Comparison of ENCODE assay signal across 22 cellular contexts in the genomic region with DNA sequence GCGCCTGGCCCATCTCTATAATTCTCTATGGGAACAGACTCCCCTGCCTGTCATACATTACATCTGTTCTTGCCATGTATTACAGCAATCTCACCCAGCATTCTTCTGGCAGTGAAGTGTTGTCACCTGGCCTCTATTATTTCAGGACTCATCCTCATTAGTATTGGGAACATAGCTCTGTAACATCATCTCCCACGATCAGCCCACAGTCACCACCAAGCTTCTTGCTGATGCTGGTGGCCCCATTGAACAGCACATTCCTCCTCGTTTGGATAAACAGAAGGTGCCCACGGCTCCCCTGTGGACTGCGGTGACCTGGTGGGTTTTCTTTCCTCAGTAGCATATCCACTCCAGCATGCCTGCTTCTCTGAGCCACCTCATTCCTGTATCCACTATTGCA.
"Had no signal": no experiment of that assay in that cellular context is flagged by ENCODE, and none has a peak within 500 bp of the region (broad histone marks: within the 10 kb centered on the region; RNA-seq: fewer than 3 reads in every experiment).

No MANE protein-coding gene starts in this region.

- H3K4me3 Mint-ChIP-seq: activated CD8-positive, alpha-beta T cell treated with anti-CD3 and anti-CD28 coated beads for 36 hours; activated naive CD4-positive, alpha-beta T cell treated with anti-CD3 and anti-CD28 coated beads, Interleukin-2, amount 50 U/mL, for 24 hours; activated T-helper 1 cell treated with anti-CD3 and anti-CD28 coated beads, Interleukin-12 subunit alpha, Interleukin-12 subunit beta, Interleukin-2, Interleukin-4 antibody, amounts not matched to agents 30 ng/mL and 10 ng/mL and 1 ng/mL, durations not matched to agents 14 hours and 24 hours and 36 hours; brain; T-helper 1 cell treated with Interleukin-12 subunit alpha and Interleukin-12 subunit beta and Interleukin-4 antibody, amounts not matched to agents 30 μg/mL and 1 μg/mL, for 36 hours had no signal

- H3K36me3 Mint-ChIP-seq: activated naive CD4-positive, alpha-beta T cell treated with anti-CD3 and anti-CD28 coated beads, Interleukin-2, amount 50 U/mL, for 24 hours had no signal

- H3K9me3 Mint-ChIP-seq: activated CD8-positive, alpha-beta T cell treated with anti-CD3 and anti-CD28 coated beads for 36 hours; activated naive CD4-positive, alpha-beta T cell treated with anti-CD3 and anti-CD28 coated beads, Interleukin-2, amount 50 U/mL, for 24 hours; T-helper 1 cell treated with Interleukin-12 subunit alpha and Interleukin-12 subunit beta and Interleukin-4 antibody, amounts not matched to agents 30 μg/mL and 1 μg/mL, for 36 hours had no signal

- DNase-seq: activated CD4-positive, alpha-beta T cell treated with anti-CD3 and anti-CD28 coated beads for 4 hours; activated CD8-positive, alpha-beta memory T cell treated with anti-CD3 and anti-CD28 coated beads, Interleukin-2, amount 50 U/mL, for 4 hours; activated CD8-positive, alpha-beta T cell treated with anti-CD3 and anti-CD28 coated beads for 36 hours; activated effector memory CD4-positive, alpha-beta T cell treated with Interleukin-2 at 50 U/mL for 16 hours; activated naive CD4-positive, alpha-beta T cell; Karpas-422; MM.1S; NCI-H1105; NCI-H1436; NCI-H1694 treated with DMSO at 0.1 percent for 48 hours; NCI-H2081; NCI-H510A treated with DMSO at 0.1 percent for 48 hours; NCI-H69; PC-3; SHP77; SW 1271 had no signal

- ATAC-seq: activated CD4-positive, CD25-positive, alpha-beta regulatory T cell treated with anti-CD3 and anti-CD28 coated beads, Interleukin-2, amount 50 U/mL, for 24 hours; activated CD8-positive, alpha-beta T cell treated with anti-CD3 and anti-CD28 coated beads for 36 hours; PC-3; SK-N-SH treated with all-trans-retinoic acid at 6 μM for 48 hours had no signal

- H3K27me3 Mint-ChIP-seq: activated CD8-positive, alpha-beta T cell treated with anti-CD3 and anti-CD28 coated beads for 36 hours; activated naive CD4-positive, alpha-beta T cell treated with anti-CD3 and anti-CD28 coated beads, Interleukin-2, amount 50 U/mL, for 24 hours; brain had no signal

- H3K4me1 Mint-ChIP-seq: activated naive CD4-positive, alpha-beta T cell treated with anti-CD3 and anti-CD28 coated beads, Interleukin-2, amount 50 U/mL, for 24 hours; brain had no signal

- H3K27ac Mint-ChIP-seq: activated CD8-positive, alpha-beta T cell treated with anti-CD3 and anti-CD28 coated beads for 36 hours; activated naive CD4-positive, alpha-beta T cell treated with anti-CD3 and anti-CD28 coated beads, Interleukin-2, amount 50 U/mL, for 24 hours; activated T-helper 1 cell treated with anti-CD3 and anti-CD28 coated beads, Interleukin-12 subunit alpha, Interleukin-12 subunit beta, Interleukin-2, Interleukin-4 antibody, amounts not matched to agents 30 ng/mL and 10 ng/mL and 1 ng/mL, durations not matched to agents 14 hours and 24 hours and 36 hours; T-helper 1 cell treated with Interleukin-12 subunit alpha and Interleukin-12 subunit beta and Interleukin-4 antibody, amounts not matched to agents 30 μg/mL and 1 μg/mL, for 36 hours had no signal
